In the genomic region with DNA sequence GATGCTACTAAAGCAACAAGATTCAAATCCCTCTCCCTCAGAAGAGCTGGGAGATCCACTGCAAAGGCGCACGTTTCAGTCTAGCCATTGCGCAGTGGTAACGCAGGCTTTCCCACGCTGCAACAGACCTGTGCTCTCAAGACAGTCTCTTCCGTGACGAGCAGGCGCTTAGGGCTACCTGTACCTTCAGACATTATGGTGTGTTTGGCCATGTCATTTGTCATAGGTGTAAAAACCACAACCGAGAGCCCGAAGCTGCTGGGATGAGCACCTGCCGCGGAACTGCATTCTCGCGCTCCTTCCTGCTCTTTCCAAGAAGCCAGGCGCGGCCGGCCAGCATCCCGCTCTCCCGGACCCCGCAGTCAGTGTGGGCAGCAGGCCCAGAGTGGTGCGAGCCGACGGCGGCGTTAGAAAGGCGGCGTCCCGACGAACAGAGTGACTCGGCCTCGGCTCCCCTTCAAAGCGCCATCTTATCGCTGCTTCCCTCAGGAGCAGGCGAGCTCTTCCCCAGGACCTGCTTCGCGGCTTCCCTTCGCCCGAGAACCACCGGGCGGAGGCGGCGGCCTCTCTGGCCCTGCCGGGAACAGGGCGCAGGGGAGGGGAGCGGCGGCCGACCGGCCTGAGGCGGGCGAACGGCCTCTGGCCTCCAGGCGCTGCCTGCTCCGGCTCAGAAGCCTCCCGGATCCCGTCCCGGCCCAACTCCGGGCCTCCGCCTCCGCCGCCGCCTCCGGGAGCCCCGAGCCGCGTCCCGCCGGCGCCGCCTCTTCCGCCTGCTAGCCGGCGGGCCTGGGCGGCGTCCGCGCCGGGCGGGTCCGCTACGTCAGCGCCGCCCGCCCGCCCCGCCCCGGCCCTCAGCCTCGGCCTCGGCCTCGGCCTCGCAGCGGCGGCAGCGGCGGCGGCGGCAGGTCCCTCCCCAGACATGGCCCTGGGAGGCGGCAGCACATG, we compare ENCODE assay signal across 1 cellular context.
A peak's percentile ranks its signal among the peaks of the same experiment; 100 is the strongest.
TF ChIP-seq lines count a peak whose summit lies in the region.

Gene FAM120A (plus strand): TSS at position 869 of the 945 bp plus-strand sequence. CDS start 231 bp downstream, outside the sequence.

TF ChIP-seq in HEK293, 187 proteins besides CTCF, POLR2A, EP300 and RAD21 (continued from another document):
- TF ChIP-seq ZFHX2 (tag by site-specific recombination; conservative IDR thresholded peaks at IDR 0.05) (peak; percentile 33; the same call in 1 of the 2 replicates), ZNF548 (tag by site-specific recombination; IDR thresholded peaks at IDR 0.05) (no peak), HOXD13 (CRISPR knock-in tag; IDR thresholded peaks at IDR 0.05; ENCODE audit: borderline replicate concordance) (no peak), RBAK (tag by site-specific recombination; IDR thresholded peaks at IDR 0.05) (no peak), KLF9 (tag by site-specific recombination; IDR thresholded peaks at IDR 0.05; ENCODE audit: low read depth) (no peak), ZBTB26 (tag by site-specific recombination; optimal IDR thresholded peaks at IDR 0.05) (peak; percentile 46), ZNF560 (tag by site-specific recombination; IDR thresholded peaks at IDR 0.05; ENCODE audit: borderline replicate concordance) (no peak), ZNF529 (tag by site-specific recombination; IDR thresholded peaks at IDR 0.05; ENCODE audit: insufficient replicate concordance) (no peak), MEIS1 (CRISPR knock-in tag; IDR thresholded peaks at IDR 0.05; ENCODE audit: borderline replicate concordance) (no peak), ZNF830 (tag by site-specific recombination; IDR thresholded peaks at IDR 0.05; ENCODE audit: low read depth) (no peak), SP2 (tag by site-specific recombination; IDR thresholded peaks at IDR 0.05) (peak; percentile 18; the same call in 1 of the 2 replicates)
- TF ChIP-seq, protein P1, sequence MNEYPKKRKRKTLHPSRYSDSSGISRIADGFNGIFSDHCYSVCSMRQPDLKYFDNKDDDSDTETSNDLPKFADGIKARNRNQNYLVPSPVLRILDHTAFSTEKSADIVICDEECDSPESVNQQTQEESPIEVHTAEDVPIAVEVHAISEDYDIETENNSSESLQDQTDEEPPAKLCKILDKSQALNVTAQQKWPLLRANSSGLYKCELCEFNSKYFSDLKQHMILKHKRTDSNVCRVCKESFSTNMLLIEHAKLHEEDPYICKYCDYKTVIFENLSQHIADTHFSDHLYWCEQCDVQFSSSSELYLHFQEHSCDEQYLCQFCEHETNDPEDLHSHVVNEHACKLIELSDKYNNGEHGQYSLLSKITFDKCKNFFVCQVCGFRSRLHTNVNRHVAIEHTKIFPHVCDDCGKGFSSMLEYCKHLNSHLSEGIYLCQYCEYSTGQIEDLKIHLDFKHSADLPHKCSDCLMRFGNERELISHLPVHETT (tag by site-specific recombination; IDR thresholded peaks at IDR 0.05) = no peak
- TF ChIP-seq, protein P2, sequence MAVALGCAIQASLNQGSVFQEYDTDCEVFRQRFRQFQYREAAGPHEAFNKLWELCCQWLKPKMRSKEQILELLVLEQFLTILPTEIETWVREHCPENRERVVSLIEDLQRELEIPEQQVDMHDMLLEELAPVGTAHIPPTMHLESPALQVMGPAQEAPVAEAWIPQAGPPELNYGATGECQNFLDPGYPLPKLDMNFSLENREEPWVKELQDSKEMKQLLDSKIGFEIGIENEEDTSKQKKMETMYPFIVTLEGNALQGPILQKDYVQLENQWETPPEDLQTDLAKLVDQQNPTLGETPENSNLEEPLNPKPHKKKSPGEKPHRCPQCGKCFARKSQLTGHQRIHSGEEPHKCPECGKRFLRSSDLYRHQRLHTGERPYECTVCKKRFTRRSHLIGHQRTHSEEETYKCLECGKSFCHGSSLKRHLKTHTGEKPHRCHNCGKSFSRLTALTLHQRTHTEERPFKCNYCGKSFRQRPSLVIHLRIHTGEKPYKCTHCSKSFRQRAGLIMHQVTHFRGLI (tag by site-specific recombination; IDR thresholded peaks at IDR 0.05) = no peak
